ENCODE assay signal across 10 cellular contexts in genomic region chr5:151675225-151675955, GRCh38. TPM values are rescaled to one million over a fixed set of nuclear protein-coding genes. Genes with fewer than 3 reads are reported as not detected.
A peak's percentile ranks its signal among the peaks of the same experiment; 100 is the strongest.
DNase-seq lines count a peak whose midpoint lies in the region; ATAC-seq, FAIRE-seq and TF ChIP-seq lines count a peak whose summit lies in the region.
"Had no signal": no experiment of that assay in that cellular context is flagged by ENCODE, and none has a peak within 500 bp of the region (broad histone marks: within the 10 kb centered on the region; RNA-seq: fewer than 3 reads in every experiment).

No MANE protein-coding gene starts in this region.

- no peak for TF ChIP-seq CTCF in heart right ventricle (IDR thresholded peaks at IDR 0.05)
- TF ChIP-seq CTCF in GM12878 (IDR thresholded peaks at IDR 0.05 in 2 of 3, conservative IDR thresholded peaks at IDR 0.05 in 1 of 3; ENCODE audit: control insufficient read depth in 2 of 3, extremely low read depth in 1 of 3, insufficient read depth in 1 of 3, low read depth in 3 of 3, low read length in 3 of 3) = no peak
- TF ChIP-seq CTCF in lung (IDR thresholded peaks at IDR 0.05; ENCODE audit: control extremely low read depth, extremely low read depth) = no peak
- no peak for TF ChIP-seq CTCF in vagina (IDR thresholded peaks at IDR 0.05)

- peaks cover 4% of the 10 kb centered on the region for H3K79me2 ChIP-seq in GM12878 (ENCODE audit: control insufficient read depth, insufficient read depth, low read length)

- H3K27me3 ChIP-seq in heart right ventricle (no peaks in the 10 kb centered on the region), GM12878 (replicated peaks in 1 of 2; ENCODE audit: control insufficient read depth in 2 of 2, insufficient read depth in 2 of 2, low read length in 1 of 2) (no peaks in the 10 kb centered on the region), lung (ENCODE audit: control insufficient read depth, insufficient read depth) (no peaks in the 10 kb centered on the region), vagina (no peaks in the 10 kb centered on the region)

- no peak overlapping the region for H3K4me3 Mint-ChIP-seq in stimulated activated memory B cell treated with anti-CD40 and anti-IgM and Interleukin-4, amounts not matched to agents 10 μg/mL and 1 μg/mL and 100 μg/mL, for 72 hours
- H3K4me3 Mint-ChIP-seq: T-helper 1 cell treated with Interleukin-12 subunit alpha and Interleukin-12 subunit beta and Interleukin-4 antibody, amounts not matched to agents 30 μg/mL and 1 μg/mL, for 36 hours had no signal

- H3K4me2 ChIP-seq in GM12878 (ENCODE audit: control insufficient read depth, insufficient read depth) = peak overlapping the region; percentile 39; the same call in 1 of the 2 replicates

- no peak overlapping the region for H3K27ac Mint-ChIP-seq in stimulated activated memory B cell treated with anti-CD40 and anti-IgM and Interleukin-4, amounts not matched to agents 10 μg/mL and 1 μg/mL and 100 μg/mL, for 72 hours
- H3K27ac Mint-ChIP-seq: T-helper 1 cell treated with Interleukin-12 subunit alpha and Interleukin-12 subunit beta and Interleukin-4 antibody, amounts not matched to agents 30 μg/mL and 1 μg/mL, for 36 hours had no signal

- no peaks in the 10 kb centered on the region for H4K20me1 ChIP-seq in GM12878 (ENCODE audit: control insufficient read depth, insufficient read depth)

- RAD21 ChIA-PET in GM12878 (lab: Charles Lee; ENCODE audit: unreplicated experiment) = interaction anchor here (2.3 to 2.4 kb wide), 2 partner anchors 14 to 46 kb away, joined by 9 to 11 read pairs; no protein-coding TSS in a partner anchor

- no peak overlapping the region for H3K9ac ChIP-seq in GM12878 (ENCODE audit: control insufficient read depth, insufficient read depth, low read length)

- no peak for FAIRE-seq in GM12878 (lab: Jason Lieb, UNC)

- in situ Hi-C loops in GM12878 (cut with MboI) = no loop called here

- POLR2A ChIA-PET in GM12878 (lab: Charles Lee) = interaction anchor here (0.6 to 1.9 kb wide), 3 partner anchors 9 to 302 kb away, joined by 3 to 7 read pairs (median 3); partner anchors contain the start of gene G3BP1

- ATAC-seq in heart right ventricle = peak in 5 of 8 donors; percentile 2 to 43 (median 32)
- peak; percentile 79 for ATAC-seq in GM12878
- ATAC-seq in lung (ENCODE audit: insufficient read depth, low FRiP score) = no peak
- ATAC-seq in stimulated activated memory B cell treated with anti-CD40 and anti-IgM and Interleukin-4, amounts not matched to agents 10 μg/mL and 1 μg/mL and 100 μg/mL, for 72 hours = no peak

- H3K4me1 Mint-ChIP-seq in stimulated activated memory B cell treated with anti-CD40 and anti-IgM and Interleukin-4, amounts not matched to agents 10 μg/mL and 1 μg/mL and 100 μg/mL, for 72 hours = no peaks in the 10 kb centered on the region

- DNase-seq in heart right ventricle (no peak), cardiac septum (ENCODE audit: low spot score) (no peak), GM12878 (ENCODE audit: low read depth, low spot score) (no peak), lung (ENCODE audit: low spot score) (no peak), vagina (ENCODE audit: extremely low spot score in 2 of 2) (no peak)
- no peak for DNase-seq in activated CD8-positive, alpha-beta memory T cell treated with anti-CD3 and anti-CD28 coated beads, Interleukin-2, amount 50 U/mL, for 48 hours
- DNase-seq in stimulated activated CD4-positive, alpha-beta T cell treated with anti-CD3 and anti-CD28 coated beads, Interleukin-2, amount 100 ng/mL, for 48 hours = no peak
- DNase-seq: posterior cingulate gyrus had no signal

- H2AFZ ChIP-seq in GM12878 (ENCODE audit: control insufficient read depth, low read depth, low read length) = no peak overlapping the region

- no peaks in the 10 kb centered on the region for H3K27me3 Mint-ChIP-seq in stimulated activated memory B cell treated with anti-CD40 and anti-IgM and Interleukin-4, amounts not matched to agents 10 μg/mL and 1 μg/mL and 100 μg/mL, for 72 hours

- BruUV-seq in GM12878 (replicated peaks; lab: Mats Ljungman, UMichigan) = no TSS peak

- WGBS in heart right ventricle, 2 donors = 58 to 68% methylated on average over 1 of the region's 1 CpG
- 100% methylated on average over 1 of the region's 1 CpG for WGBS in GM12878 (ENCODE audit: insufficient coverage, insufficient replicate concordance, low lambda C conversion rate, missing lambda C conversion rate)
- 16 to 44% methylated on average over 1 of the region's 1 CpG for WGBS in lung, 2 donors

- H3K36me3 Mint-ChIP-seq in stimulated activated memory B cell treated with anti-CD40 and anti-IgM and Interleukin-4, amounts not matched to agents 10 μg/mL and 1 μg/mL and 100 μg/mL, for 72 hours = no peaks in the 10 kb centered on the region

- no peak for TF ChIP-seq EP300 in GM12878 (IDR thresholded peaks at IDR 0.05; ENCODE audit: borderline replicate concordance in 1 of 2, control insufficient read depth in 1 of 2, low read depth in 2 of 2, low read length in 2 of 2)

- CTCF ChIA-PET in GM12878 (lab: Yijun Ruan, JAX) = interaction anchor here (0.6 to 2.5 kb wide), 9 partner anchors 8 to 151 kb away, joined by 3 to 8 read pairs (median 5); no protein-coding TSS in a partner anchor

- SMC1A ChIA-PET in GM12878 (lab: Charles Lee; ENCODE audit: uncharacterized antibody, unreplicated experiment) = interaction anchor here (0.7 to 1.3 kb wide), 4 partner anchors 28 to 108 kb away, joined by 3 to 5 read pairs (median 4); no protein-coding TSS in a partner anchor

- H3K4me1 ChIP-seq in heart right ventricle (peaks cover 53 to 98% (median 96%) of the 10 kb centered on the region in 9 donors), GM12878 (ENCODE audit: control insufficient read depth, insufficient read depth, low read length) (peaks cover 27% of the 10 kb centered on the region), lung (ENCODE audit: control insufficient read depth in 2 of 2, insufficient read depth in 2 of 2, low read length in 2 of 2) (peaks cover 11 to 41% of the 10 kb centered on the region in 2 donors), vagina (peaks cover 99% of the 10 kb centered on the region)

- TF ChIP-seq RAD21 in GM12878 (IDR thresholded peaks at IDR 0.05; ENCODE audit: insufficient read depth, low read depth, low read length) = no peak

- intact Hi-C loops in heart right ventricle (cut with DNase I) = no loop called here
- intact Hi-C loops in cardiac septum (cut with DNase I) = no loop called here
- intact Hi-C loops in GM12878 (cut with micrococcal nuclease; ENCODE audit: unreplicated experiment) = loop anchor here (5.0 kb wide), 1 partner anchor 47 kb away; no protein-coding TSS in a partner anchor
- intact Hi-C loops in vagina (cut with DNase I) = no loop called here

- H3K27ac ChIP-seq in heart right ventricle (peak overlapping the region; percentile 77 to 95 (median 88)), GM12878 (ENCODE audit: control insufficient read depth, insufficient read depth) (peak overlapping the region; percentile 65), lung (ENCODE audit: low read depth in 1 of 2, low read length in 1 of 2) (peak overlapping the region; percentile 72 to 88), vagina (peak overlapping the region; percentile 94)

- H3K4me3 ChIP-seq in heart right ventricle = peak overlapping the region in 3 of 10 donors; percentile 1 to 20 (median 5)
- H3K4me3 ChIP-seq in GM12878 = no peak overlapping the region
- H3K4me3 ChIP-seq in lung = no peak overlapping the region
- no peak overlapping the region for H3K4me3 ChIP-seq in vagina

- H3K9me3 ChIP-seq in heart right ventricle (no peaks in the 10 kb centered on the region), GM12878 (replicated peaks; ENCODE audit: control insufficient read depth, insufficient read depth, low read length) (no peaks in the 10 kb centered on the region), lung (ENCODE audit: control insufficient read depth in 2 of 2, insufficient read depth in 1 of 2, low read length in 1 of 2) (peaks cover 0 to 6% of the 10 kb centered on the region in 2 donors), vagina (no peaks in the 10 kb centered on the region)

- TF ChIP-seq POLR2A in GM12878 (IDR thresholded peaks at IDR 0.05; ENCODE audit: low read depth, low read length) (no peak), vagina (IDR thresholded peaks at IDR 0.05) (no peak)

- H3K36me3 ChIP-seq in heart right ventricle = peaks cover 0 to 59% (median 10%) of the 10 kb centered on the region in 9 donors
- peaks cover 2 to 11% of the 10 kb centered on the region in 2 experiments; a peak in 3 of 4 replicates for H3K36me3 ChIP-seq in GM12878 (ENCODE audit: control insufficient read depth in 2 of 2, insufficient read depth in 2 of 2, low read length in 1 of 2)
- H3K36me3 ChIP-seq in lung (ENCODE audit: control insufficient read depth in 2 of 2, insufficient read depth in 2 of 2, low read length in 2 of 2) = peaks cover 3 to 18% of the 10 kb centered on the region in 2 donors
- peaks cover 0 to 46% of the 10 kb centered on the region in 2 donors for H3K36me3 ChIP-seq in vagina

- no peaks in the 10 kb centered on the region for H3K9me3 Mint-ChIP-seq in stimulated activated memory B cell treated with anti-CD40 and anti-IgM and Interleukin-4, amounts not matched to agents 10 μg/mL and 1 μg/mL and 100 μg/mL, for 72 hours
- H3K9me3 Mint-ChIP-seq: T-helper 1 cell treated with Interleukin-12 subunit alpha and Interleukin-12 subunit beta and Interleukin-4 antibody, amounts not matched to agents 30 μg/mL and 1 μg/mL, for 36 hours had no signal

TF ChIP-seq in GM12878, 131 proteins besides CTCF, POLR2A, EP300 and RAD21 (continues in another document):
- TF ChIP-seq EED (IDR thresholded peaks at IDR 0.05; ENCODE audit: low read depth) = 0 out of 2 replicates have a peak, but pooled peaks have one; percentile 19

RNA-seq across cellular contexts. Expression of gene SPARC, which starts 11.3 kb away (rescaled TPM):
- total RNA-seq in heart right ventricle (1,000 to 10,000 TPM in 1 of 10 donors, 100 to 1,000 TPM in 9; 261 to 1,135 (median 456) TPM), cardiac septum (539 TPM), GM12878 (2014; rRNA removed) (49.3 and 52.9 TPM in 2 replicates), GM12878 (2014; rRNA removed; fragmentation: Illumina TruSeq; extraction: Trizol) (40.7 and 41.6 TPM in 2 replicates), GM12878 (2021) (81.7 and 89.7 TPM in 2 replicates), lung (1,000 to 10,000 TPM in 1 of 2 donors, 100 to 1,000 TPM in 1; 985 to 1,186 TPM), vagina (273 TPM)
- polyA plus RNA-seq in heart right ventricle (100 to 1,000 TPM; 144 to 924 TPM), GM12878 (2011; rRNA removed) (21.3 and 29.6 TPM in 2 replicates), GM12878 (2014; fragmentation: Illumina TruSeq; extraction: Trizol) (49.9 and 70.3 TPM in 2 replicates), GM12878 (2014; fragmentation: Nextera tagmentation; extraction: Ambion mirVana) (10 to 100 TPM; 42.9 to 62.5 TPM), GM12878 (2014; rRNA removed) (51.5 and 62.0 TPM in 2 replicates), GM12878 (2016; fragmentation: Nextera tagmentation; extraction: Ambion mirVana) (100 to 1,000 TPM; 141 to 154 TPM), lung (100 to 1,000 TPM; 145 to 850 TPM)
- 4.7 and 7.5 TPM in 2 replicates for total RNA-seq in GM12878 (2013; cell fraction: nucleolus; rRNA removed)
- 16.9 TPM for polyA plus RNA-seq in GM12878 (2011; ENCODE audit: low read depth)
- polyA plus RNA-seq in GM12878 (2011; cell fraction: cytosol; rRNA removed) = 27.5 and 37.0 TPM in 2 replicates
- polyA plus RNA-seq in GM12878 (2011; cell fraction: nucleus; rRNA removed) = 26.6 and 29.9 TPM in 2 replicates
- polyA plus RNA-seq in GM12878 (2012) = 34.9 and 54.3 TPM in 2 replicates
- 16.0 and 23.7 TPM in 2 replicates for polyA minus RNA-seq in GM12878 (2011; rRNA and poly(A)+ RNA removed)
- 6.7 and 10.8 TPM in 2 replicates for polyA minus RNA-seq in GM12878 (2011; cell fraction: cytosol; rRNA and poly(A)+ RNA removed)
- polyA minus RNA-seq in GM12878 (2011; cell fraction: nucleus; rRNA and poly(A)+ RNA removed) = 1.9 and 3.7 TPM in 2 replicates

Comparison
In these comparisons a context has a peak if more than half of its experiments do, and no peak if none do; other contexts are left out.
1. ATAC-seq: peak in heart right ventricle (5 of 8) and GM12878 (single experiment); none in lung (single experiment) and stimulated activated memory B cell treated with anti-CD40 and anti-IgM and Interleukin-4, amounts not matched to agents 10 μg/mL and 1 μg/mL and 100 μg/mL, for 72 hours (single experiment).
2. Peak in every context shown above with its lines, with median percentiles within 50 percentile points of each other: H3K27ac ChIP-seq.